In the genomic region with DNA sequence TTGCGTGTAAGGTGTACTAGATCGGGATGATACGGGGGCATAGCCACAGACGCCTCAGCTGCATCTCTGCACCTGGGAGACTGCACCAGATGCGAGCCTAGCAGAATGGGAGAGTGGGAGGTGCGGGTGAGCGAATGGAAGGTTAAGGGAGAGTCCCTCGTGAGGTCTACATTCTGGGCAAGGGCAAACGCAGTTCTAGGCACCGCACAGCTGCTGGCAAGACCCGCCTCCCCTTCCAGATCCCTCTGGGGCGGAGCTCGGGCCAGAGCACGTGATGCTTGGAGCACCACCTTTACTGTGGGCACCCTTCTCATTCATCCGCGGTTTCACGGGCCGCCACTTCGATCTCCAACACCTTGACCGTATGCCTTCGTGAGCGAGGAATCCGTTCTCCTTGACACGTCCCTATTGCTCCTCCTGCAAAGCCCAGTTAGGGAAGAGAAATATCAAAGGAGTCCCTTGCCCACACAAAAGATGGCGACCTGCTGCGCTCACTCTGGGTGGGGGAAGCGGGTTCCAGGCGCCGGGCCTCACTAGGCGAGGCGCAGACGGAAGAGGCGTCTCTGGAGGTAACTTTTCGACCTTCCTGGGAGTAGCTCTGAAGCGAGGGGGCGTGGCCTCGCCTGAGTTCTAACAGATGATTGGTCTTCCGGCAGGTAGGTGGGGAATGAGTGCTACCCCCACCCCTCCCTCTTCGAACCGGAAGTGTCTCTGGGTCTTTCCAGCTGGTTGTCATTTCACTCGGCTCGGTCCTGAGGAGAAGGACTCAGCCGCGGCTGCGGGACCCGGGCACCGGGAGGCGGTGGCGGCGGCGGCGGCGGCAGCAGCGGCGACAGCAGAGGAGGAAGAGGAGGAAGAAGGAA, we compare ENCODE assay signal across 8 cellular contexts.
A peak's percentile ranks its signal among the peaks of the same experiment; 100 is the strongest.
DNase-seq lines count a peak whose midpoint lies in the region; ATAC-seq and TF ChIP-seq lines count a peak whose summit lies in the region.

A gene (plus strand): TSS at position 740 of the 863 bp plus-strand sequence. CDS start 1,385 bp downstream, outside the sequence.

- no peaks in the 10 kb centered on the region for H3K27me3 Mint-ChIP-seq in central memory CD8-positive, alpha-beta T cell

- H3K27ac Mint-ChIP-seq in central memory CD8-positive, alpha-beta T cell (ENCODE audit: low read depth) = peak within 1 kb of the TSS; percentile 92

- peaks cover 11% of the 10 kb centered on the region for H3K36me3 Mint-ChIP-seq in central memory CD8-positive, alpha-beta T cell (ENCODE audit: insufficient read depth)

- H3K4me3 ChIP-seq in AG09309 (ENCODE audit: control insufficient read depth, low read depth, low read length) = peak within 1 kb of the TSS; percentile 62

- peak within 1 kb of the TSS; percentile 99 for H3K4me3 Mint-ChIP-seq in central memory CD8-positive, alpha-beta T cell

- peak; percentile 98 for DNase-seq in AG09309 (ENCODE audit: low read depth)
- peak; percentile 95 to 98 for DNase-seq in NCI-H446 (lab: John Stamatoyannopoulos, UW)
- peak; percentile 94 for DNase-seq in activated CD4-positive, CD25-positive, alpha-beta regulatory T cell treated with anti-CD3 and anti-CD28 coated beads, Interleukin-2, amount 50 U/mL, for 16 hours (ENCODE audit: low read depth, low spot score)
- peak; percentile 89 to 97 for DNase-seq in central memory CD8-positive, alpha-beta T cell (ENCODE audit: low spot score in 2 of 2)
- peak; percentile 100 for DNase-seq in iris pigment epithelial cell (ENCODE audit: low read depth)
- DNase-seq in stimulated activated CD4-positive, alpha-beta T cell treated with anti-CD3 and anti-CD28 coated beads, Interleukin-12 subunit alpha, Interleukin-12 subunit beta, amount 100 ng/mL, for 24 hours (ENCODE audit: low read depth in 2 of 2) = peak; percentile 92 to 94

- peaks cover 80% of the 10 kb centered on the region for H3K4me1 Mint-ChIP-seq in central memory CD8-positive, alpha-beta T cell

- H3K9me3 Mint-ChIP-seq in central memory CD8-positive, alpha-beta T cell = no peaks in the 10 kb centered on the region

- ATAC-seq in GM19025 (IDR thresholded peaks at IDR 0.05; ENCODE audit: low read depth, unreplicated experiment) = peak; percentile 96
- peak; percentile 88 for ATAC-seq in HG03342 (IDR thresholded peaks at IDR 0.05; ENCODE audit: unreplicated experiment)
- peak; percentile 97 for ATAC-seq in central memory CD8-positive, alpha-beta T cell (replicated peaks; ENCODE audit: extremely low read depth, poor library complexity, severe bottlenecking)

- TF ChIP-seq CTCF in AG09309 (IDR thresholded peaks at IDR 0.05; ENCODE audit: control insufficient read depth, insufficient read depth, low read depth, low read length, missing control alignments) = no peak

Comparison
In these comparisons a context has a peak if more than half of its experiments do, and no peak if none do; other contexts are left out.
1. Peak in every context shown above with its lines: DNase-seq, ATAC-seq and H3K4me3 ChIP-seq.